Comparison of ENCODE assay signal across 10 cellular contexts in the genomic region with DNA sequence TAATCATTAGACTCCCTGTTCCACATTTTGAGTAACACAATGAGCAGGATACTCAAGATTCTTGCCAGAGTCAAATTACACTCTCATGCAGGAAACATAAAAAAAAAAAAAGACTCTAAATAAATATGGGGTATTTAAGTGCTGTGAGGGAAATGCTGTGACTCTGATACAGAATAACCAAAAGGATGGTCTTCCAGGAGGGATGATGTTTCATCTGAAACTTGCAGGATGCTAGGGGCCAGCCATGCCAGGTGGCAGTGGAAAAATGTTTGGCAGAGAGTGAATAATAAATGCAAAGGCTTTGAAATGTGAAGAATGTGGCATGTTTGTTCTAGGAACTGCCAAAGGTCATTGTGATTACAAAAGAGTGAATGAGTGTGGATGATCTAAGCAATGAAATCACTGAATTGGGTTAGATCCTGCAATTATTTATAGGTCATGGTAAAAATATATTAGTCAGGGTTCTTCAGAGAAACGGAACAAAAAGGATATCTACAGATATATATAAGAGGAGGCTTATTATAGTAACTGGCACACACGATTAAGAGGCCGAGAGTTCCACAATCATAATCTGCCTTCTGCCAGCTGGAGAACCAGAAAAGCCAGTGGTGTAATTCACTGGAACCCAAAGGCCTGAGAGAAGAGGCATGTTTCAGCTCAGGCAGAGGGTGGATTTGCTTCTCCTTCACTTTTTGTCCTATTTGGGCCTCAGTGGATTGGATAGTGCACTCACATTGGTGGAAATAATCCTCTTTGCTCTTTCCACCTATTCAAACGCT.
DNase-seq lines count a peak whose midpoint lies in the region; ATAC-seq, FAIRE-seq and TF ChIP-seq lines count a peak whose summit lies in the region.
"Had no signal": no experiment of that assay in that cellular context is flagged by ENCODE, and none has a peak within 500 bp of the region (broad histone marks: within the 10 kb centered on the region; RNA-seq: fewer than 3 reads in every experiment).

No MANE protein-coding gene starts in this region.

- H2AFZ ChIP-seq in H9 (ENCODE audit: low read length) (no peak overlapping the region), endothelial cell of umbilical vein (ENCODE audit: low read depth, low read length) (peak overlapping the region; percentile 66), neural progenitor cell (replicated peaks) (no peak overlapping the region)

- no peak overlapping the region for H2BK12ac ChIP-seq in H9 (ENCODE audit: insufficient read length, low read depth, low read length)

- no peak overlapping the region for H4K5ac ChIP-seq in H9 (ENCODE audit: insufficient read length, low read depth, low read length)

- no peaks in the 10 kb centered on the region for H3F3A ChIP-seq in neural progenitor cell (ENCODE audit: low read depth)

- no TSS peak for BruUV-seq in endothelial cell of umbilical vein (replicated peaks; lab: Mats Ljungman, UMichigan)

- H3K27ac ChIP-seq in H9 (ENCODE audit: insufficient read length, low read depth, low read length) (peak overlapping the region; percentile 24), endothelial cell of umbilical vein (ENCODE audit: insufficient read depth, low read depth, low read length) (peak overlapping the region; percentile 98), neural progenitor cell (peak overlapping the region; percentile 74)
- H3K27ac ChIP-seq: gastrocnemius medialis had no signal

- no peaks in the 10 kb centered on the region for H3K23me2 ChIP-seq in H9 (ENCODE audit: insufficient read length, low read depth, low read length, poor library complexity, severe bottlenecking)

- no peak overlapping the region for H3K4me2 ChIP-seq in H9 (ENCODE audit: insufficient read depth, insufficient read length, low read length)
- H3K4me2 ChIP-seq in endothelial cell of umbilical vein (ENCODE audit: insufficient read depth, low read length), result peak overlapping the region; percentile 87
- peak overlapping the region; percentile 24 for H3K4me2 ChIP-seq in neural progenitor cell

- FAIRE-seq in endothelial cell of umbilical vein (lab: Jason Lieb, UNC) (peak; percentile 79), GM12891 (lab: Jason Lieb, UNC) (no peak)

- no peak overlapping the region for H2BK20ac ChIP-seq in H9 (ENCODE audit: low read depth, low read length, poor library complexity, severe bottlenecking)

- dilution Hi-C loops in endothelial cell of umbilical vein (cut with MboI; ENCODE audit: extremely low pct_ligation_motif_present, low sequenced_read_pairs), result no loop called here

- no peak overlapping the region for H3T11ph ChIP-seq in H9 (ENCODE audit: low read length)

- H3K4me1 Mint-ChIP-seq in H9, result peaks cover 42 to 44% of the 10 kb centered on the region in 2 experiments
- H3K4me1 Mint-ChIP-seq in neural progenitor cell, result peaks cover 22% of the 10 kb centered on the region

- H2BK120ac ChIP-seq in H9 (ENCODE audit: low read depth, low read length, poor library complexity, severe bottlenecking), result no peak overlapping the region

- H3K14ac ChIP-seq in H9 (ENCODE audit: insufficient read depth, low read length), result no peak overlapping the region

- CTCF ChIA-PET in endothelial cell of umbilical vein (lab: Charles Lee), result interaction anchor here (0.9 to 1.5 kb wide), 7 partner anchors 11 to 181 kb away, joined by 3 to 7 read pairs (median 4); no protein-coding TSS in a partner anchor

- H3K9me3 ChIP-seq in H9 (ENCODE audit: control insufficient read depth, low read depth, low read length) (no peaks in the 10 kb centered on the region), endothelial cell of umbilical vein (replicated peaks; ENCODE audit: control insufficient read depth, insufficient read depth, low read length) (no peaks in the 10 kb centered on the region), neural progenitor cell (ENCODE audit: low read depth) (no peaks in the 10 kb centered on the region)
- H3K9me3 ChIP-seq: gastrocnemius medialis had no signal

- TF ChIP-seq CTCF in H9 (conservative IDR thresholded peaks at IDR 0.05), result no peak
- TF ChIP-seq CTCF in endothelial cell of umbilical vein (IDR thresholded peaks at IDR 0.05; ENCODE audit: extremely low read depth in 1 of 2, insufficient read depth in 1 of 2, low read depth in 1 of 2, low read length in 2 of 2), result no peak
- no peak for TF ChIP-seq CTCF in neural progenitor cell (IDR thresholded peaks at IDR 0.05)

- no peak overlapping the region for H2BK15ac ChIP-seq in H9 (ENCODE audit: low read depth, low read length)

- ATAC-seq in GM21381 (IDR thresholded peaks at IDR 0.05; ENCODE audit: unreplicated experiment), result no peak
- no peak for ATAC-seq in GM21367 (IDR thresholded peaks at IDR 0.05; ENCODE audit: unreplicated experiment)
- ATAC-seq: gastrocnemius medialis had no signal

- peaks cover 7% of the 10 kb centered on the region; the same call in 1 of the 2 replicates for H3K4me1 ChIP-seq in H9 (ENCODE audit: insufficient read depth, low read length)
- H3K4me1 ChIP-seq in endothelial cell of umbilical vein (ENCODE audit: control insufficient read depth, extremely low read depth, insufficient read depth, low read length), result peaks cover 29% of the 10 kb centered on the region
- H3K4me1 ChIP-seq in neural progenitor cell, result peaks cover 16% of the 10 kb centered on the region
- H3K4me1 ChIP-seq: gastrocnemius medialis had no signal

- POLR2A ChIA-PET in endothelial cell of umbilical vein (lab: Charles Lee), result no interaction called here

- H4K91ac ChIP-seq in H9 (ENCODE audit: insufficient read length, low read depth, low read length), result no peak overlapping the region

- TF ChIP-seq POLR2A in endothelial cell of umbilical vein (IDR thresholded peaks at IDR 0.05; ENCODE audit: low read depth, low read length) (peak; percentile 42), GM12891 (IDR thresholded peaks at IDR 0.05; ENCODE audit: low read depth, low read length) (no peak)

- H3K9me1 ChIP-seq in endothelial cell of umbilical vein (replicated peaks; ENCODE audit: control insufficient read depth, extremely low read depth, insufficient read depth, low read length), result no peaks in the 10 kb centered on the region

- H3K36me3 ChIP-seq in endothelial cell of umbilical vein (ENCODE audit: control insufficient read depth in 2 of 2, extremely low read depth in 1 of 2, insufficient read depth in 2 of 2, low read length in 2 of 2), result no peaks in the 10 kb centered on the region
- no peaks in the 10 kb centered on the region for H3K36me3 ChIP-seq in neural progenitor cell
- H3K36me3 ChIP-seq: gastrocnemius medialis had no signal

- H3K4ac ChIP-seq in H9 (ENCODE audit: low read depth, low read length), result no peak overlapping the region

- H3K27me3 ChIP-seq in H9 (ENCODE audit: insufficient read depth, low read length) (no peaks in the 10 kb centered on the region), endothelial cell of umbilical vein (ENCODE audit: control insufficient read depth in 2 of 2, insufficient read depth in 2 of 2, low read length in 2 of 2) (no peaks in the 10 kb centered on the region), neural progenitor cell (no peaks in the 10 kb centered on the region)
- H3K27me3 ChIP-seq: gastrocnemius medialis had no signal

- H3K36me3 Mint-ChIP-seq in H9 (ENCODE audit: insufficient read depth in 1 of 3, low read depth in 3 of 3) (peaks cover 3 to 24% (median 12%) of the 10 kb centered on the region in 3 experiments; a peak in 5 of 7 replicates), neural progenitor cell (no peaks in the 10 kb centered on the region)

- H3K27me3 Mint-ChIP-seq in H9 (ENCODE audit: low read depth) (no peaks in the 10 kb centered on the region), neural progenitor cell (ENCODE audit: insufficient read depth, low read depth) (no peaks in the 10 kb centered on the region)

- no peak overlapping the region for H3K56ac ChIP-seq in H9 (ENCODE audit: insufficient read length, low read depth, low read length)

- H3K4me3 ChIP-seq in endothelial cell of umbilical vein (replicated peaks in 1 of 3; ENCODE audit: insufficient read depth in 1 of 3, low read depth in 1 of 3, low read length in 3 of 3) (no peak overlapping the region), neural progenitor cell (no peak overlapping the region)
- H3K4me3 ChIP-seq: gastrocnemius medialis had no signal

- no peak overlapping the region for H3K23ac ChIP-seq in H9 (ENCODE audit: insufficient read length, low read depth, low read length)

- H3K27ac Mint-ChIP-seq in H9 (peak overlapping the region; percentile 74 to 96 (median 94)), neural progenitor cell (peak overlapping the region; percentile 94)

- H3K4me3 Mint-ChIP-seq in H9 (peak overlapping the region in 1 of 2 experiments; percentile 27; a peak in 1 of 5 replicates), neural progenitor cell (no peak overlapping the region)

- H3K9me3 Mint-ChIP-seq in H9, result peaks cover 13 to 16% of the 10 kb centered on the region in 2 experiments
- H3K9me3 Mint-ChIP-seq in neural progenitor cell, result peaks cover 13% of the 10 kb centered on the region

- H3K18ac ChIP-seq in H9 (ENCODE audit: insufficient read length, low read depth, low read length), result no peak overlapping the region

- intact Hi-C loops in endothelial cell of umbilical vein (cut with micrococcal nuclease), result loop anchor here (1.0 to 5.0 kb wide), 5 partner anchors 37 to 181 kb away; no protein-coding TSS in a partner anchor

- H3K79me1 ChIP-seq in H9 (ENCODE audit: insufficient read depth, low read depth, low read length, poor library complexity, severe bottlenecking), result no peaks in the 10 kb centered on the region

- H2AK5ac ChIP-seq in H9 (ENCODE audit: insufficient read length, low read length), result no peak overlapping the region

- no peak for DNase-seq in H9
- peak; percentile 89 for DNase-seq in NCI-H82 (lab: John Stamatoyannopoulos, UW)
- peak; percentile 97 for DNase-seq in endothelial cell of umbilical vein (ENCODE audit: low read depth, low spot score)
- DNase-seq in neural progenitor cell (ENCODE audit: low spot score), result peak; percentile 43
- DNase-seq in GM12891 (ENCODE audit: insufficient read length, low spot score), result no peak
- DNase-seq in SIG-M5 (lab: John Stamatoyannopoulos, UW), result no peak
- DNase-seq: gastrocnemius medialis, NCI-H2107 had no signal

- H4K8ac ChIP-seq in H9 (replicated peaks; ENCODE audit: insufficient read length, low read depth, low read length), result no peak overlapping the region

- no peaks in the 10 kb centered on the region for H3K79me2 ChIP-seq in H9 (ENCODE audit: insufficient read depth, low read length)
- no peaks in the 10 kb centered on the region for H3K79me2 ChIP-seq in endothelial cell of umbilical vein (ENCODE audit: control insufficient read depth, insufficient read depth, low read length)
- no peaks in the 10 kb centered on the region for H3K79me2 ChIP-seq in neural progenitor cell (ENCODE audit: low read depth)

- H4K20me1 ChIP-seq in H9 (ENCODE audit: control insufficient read depth, insufficient read depth, insufficient read length) (no peaks in the 10 kb centered on the region), endothelial cell of umbilical vein (replicated peaks; ENCODE audit: control insufficient read depth, extremely low read depth, insufficient read depth, low read length) (no peaks in the 10 kb centered on the region), neural progenitor cell (ENCODE audit: low read depth) (no peaks in the 10 kb centered on the region)

- no peak overlapping the region for H2BK5ac ChIP-seq in H9 (ENCODE audit: insufficient read length, low read length)

- WGBS in H9 (ENCODE audit: extremely low coverage, insufficient read length, low lambda C conversion rate), result no CpG with 5 or more reads among the region's 4 CpGs

- H3K9ac ChIP-seq in H9 (ENCODE audit: extremely low read depth, insufficient read length, low read length) (no peak overlapping the region), endothelial cell of umbilical vein (replicated peaks; ENCODE audit: extremely low read depth, insufficient read depth, low read length) (peak overlapping the region; percentile 84), neural progenitor cell (no peak overlapping the region)

Comparison
In these comparisons a context has a peak if more than half of its experiments do, and no peak if none do; other contexts are left out.
1. DNase-seq: peak in NCI-H82 (single experiment), endothelial cell of umbilical vein (single experiment) and neural progenitor cell (single experiment); none in H9 (single experiment), GM12891 (single experiment) and SIG-M5 (single experiment).
2. H3K27ac ChIP-seq: peak in every context shown above with its lines; median percentile 98 in endothelial cell of umbilical vein; 74 in neural progenitor cell; 24 in H9.